In genomic region chr2:38508311-38509039, GRCh38 we compare ENCODE assay signal across 1 cellular context.
TF ChIP-seq lines count a peak whose summit lies in the region.

No MANE protein-coding gene starts in this region.

TF ChIP-seq in HEK293, 187 proteins besides CTCF, POLR2A, EP300 and RAD21 (continued from another document):
- TF ChIP-seq, protein P1, sequence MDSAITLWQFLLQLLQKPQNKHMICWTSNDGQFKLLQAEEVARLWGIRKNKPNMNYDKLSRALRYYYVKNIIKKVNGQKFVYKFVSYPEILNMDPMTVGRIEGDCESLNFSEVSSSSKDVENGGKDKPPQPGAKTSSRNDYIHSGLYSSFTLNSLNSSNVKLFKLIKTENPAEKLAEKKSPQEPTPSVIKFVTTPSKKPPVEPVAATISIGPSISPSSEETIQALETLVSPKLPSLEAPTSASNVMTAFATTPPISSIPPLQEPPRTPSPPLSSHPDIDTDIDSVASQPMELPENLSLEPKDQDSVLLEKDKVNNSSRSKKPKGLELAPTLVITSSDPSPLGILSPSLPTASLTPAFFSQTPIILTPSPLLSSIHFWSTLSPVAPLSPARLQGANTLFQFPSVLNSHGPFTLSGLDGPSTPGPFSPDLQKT (IDR thresholded peaks at IDR 0.05; ENCODE audit: borderline replicate concordance, low read depth, low read length), result no peak
- TF ChIP-seq ZNF354C (tag by site-specific recombination; IDR thresholded peaks at IDR 0.05; ENCODE audit: borderline replicate concordance, low read depth) (no peak), SP7 (tag by site-specific recombination; IDR thresholded peaks at IDR 0.05) (0 out of 2 replicates have a peak, but pooled peaks have one; percentile 13), HOXA7 (CRISPR knock-in tag; IDR thresholded peaks at IDR 0.05; ENCODE audit: borderline replicate concordance) (no peak), OVOL3 (tag by site-specific recombination; IDR thresholded peaks at IDR 0.05) (no peak), ZNF10 (tag by site-specific recombination; IDR thresholded peaks at IDR 0.05) (no peak), ZNF274 (IDR thresholded peaks at IDR 0.05; ENCODE audit: low read length) (no peak), ZNF274 (tag by site-specific recombination; IDR thresholded peaks at IDR 0.05; ENCODE audit: borderline replicate concordance) (no peak), ZIC2 (tag by site-specific recombination; IDR thresholded peaks at IDR 0.05) (no peak), ZNF169 (tag by site-specific recombination; IDR thresholded peaks at IDR 0.05) (no peak), KLF7 (tag by site-specific recombination; IDR thresholded peaks at IDR 0.05; ENCODE audit: borderline replicate concordance) (no peak), ZEB2 (tag by site-specific recombination; IDR thresholded peaks at IDR 0.05) (no peak), BCL11B (tag by site-specific recombination; IDR thresholded peaks at IDR 0.05; ENCODE audit: low read depth) (no peak), ZSCAN23 (tag by site-specific recombination; IDR thresholded peaks at IDR 0.05) (no peak), ZNF112 (tag by site-specific recombination; IDR thresholded peaks at IDR 0.05) (no peak), KLF9 (tag by site-specific recombination; IDR thresholded peaks at IDR 0.05; ENCODE audit: low read depth) (0 out of 2 replicates have a peak, but pooled peaks have one; percentile 25), ZNF184 (tag by site-specific recombination; IDR thresholded peaks at IDR 0.05) (no peak), ZNF600 (tag by site-specific recombination; IDR thresholded peaks at IDR 0.05) (0 out of 2 replicates have a peak, but pooled peaks have one; percentile 25), ZBTB17 (tag by site-specific recombination; IDR thresholded peaks at IDR 0.05) (peak; percentile 34; the same call in 1 of the 2 replicates), ZNF473 (tag by site-specific recombination; IDR thresholded peaks at IDR 0.05) (no peak), ZNF660 (tag by site-specific recombination; IDR thresholded peaks at IDR 0.05) (peak; percentile 19; the same call in 1 of the 2 replicates), ZNF843 (tag by site-specific recombination; IDR thresholded peaks at IDR 0.05) (no peak), KLF17 (tag by site-specific recombination; IDR thresholded peaks at IDR 0.05) (no peak), ZNF624 (tag by site-specific recombination; IDR thresholded peaks at IDR 0.05) (no peak), ZNF654 (tag by site-specific recombination; IDR thresholded peaks at IDR 0.05; ENCODE audit: low read depth) (peak; percentile 74), ZNF530 (tag by site-specific recombination; IDR thresholded peaks at IDR 0.05; ENCODE audit: low read depth) (no peak), ZNF670 (tag by site-specific recombination; IDR thresholded peaks at IDR 0.05; ENCODE audit: low read depth) (no peak)
- TF ChIP-seq, protein P2, sequence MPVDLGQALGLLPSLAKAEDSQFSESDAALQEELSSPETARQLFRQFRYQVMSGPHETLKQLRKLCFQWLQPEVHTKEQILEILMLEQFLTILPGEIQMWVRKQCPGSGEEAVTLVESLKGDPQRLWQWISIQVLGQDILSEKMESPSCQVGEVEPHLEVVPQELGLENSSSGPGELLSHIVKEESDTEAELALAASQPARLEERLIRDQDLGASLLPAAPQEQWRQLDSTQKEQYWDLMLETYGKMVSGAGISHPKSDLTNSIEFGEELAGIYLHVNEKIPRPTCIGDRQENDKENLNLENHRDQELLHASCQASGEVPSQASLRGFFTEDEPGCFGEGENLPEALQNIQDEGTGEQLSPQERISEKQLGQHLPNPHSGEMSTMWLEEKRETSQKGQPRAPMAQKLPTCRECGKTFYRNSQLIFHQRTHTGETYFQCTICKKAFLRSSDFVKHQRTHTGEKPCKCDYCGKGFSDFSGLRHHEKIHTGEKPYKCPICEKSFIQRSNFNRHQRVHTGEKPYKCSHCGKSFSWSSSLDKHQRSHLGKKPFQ (tag by site-specific recombination; IDR thresholded peaks at IDR 0.05), result no peak
- TF ChIP-seq, protein P3, sequence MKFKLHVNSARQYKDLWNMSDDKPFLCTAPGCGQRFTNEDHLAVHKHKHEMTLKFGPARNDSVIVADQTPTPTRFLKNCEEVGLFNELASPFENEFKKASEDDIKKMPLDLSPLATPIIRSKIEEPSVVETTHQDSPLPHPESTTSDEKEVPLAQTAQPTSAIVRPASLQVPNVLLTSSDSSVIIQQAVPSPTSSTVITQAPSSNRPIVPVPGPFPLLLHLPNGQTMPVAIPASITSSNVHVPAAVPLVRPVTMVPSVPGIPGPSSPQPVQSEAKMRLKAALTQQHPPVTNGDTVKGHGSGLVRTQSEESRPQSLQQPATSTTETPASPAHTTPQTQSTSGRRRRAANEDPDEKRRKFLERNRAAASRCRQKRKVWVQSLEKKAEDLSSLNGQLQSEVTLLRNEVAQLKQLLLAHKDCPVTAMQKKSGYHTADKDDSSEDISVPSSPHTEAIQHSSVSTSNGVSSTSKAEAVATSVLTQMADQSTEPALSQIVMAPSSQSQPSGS (tag by site-specific recombination; IDR thresholded peaks at IDR 0.05; ENCODE audit: low read depth), result no peak
- TF ChIP-seq, protein P4, sequence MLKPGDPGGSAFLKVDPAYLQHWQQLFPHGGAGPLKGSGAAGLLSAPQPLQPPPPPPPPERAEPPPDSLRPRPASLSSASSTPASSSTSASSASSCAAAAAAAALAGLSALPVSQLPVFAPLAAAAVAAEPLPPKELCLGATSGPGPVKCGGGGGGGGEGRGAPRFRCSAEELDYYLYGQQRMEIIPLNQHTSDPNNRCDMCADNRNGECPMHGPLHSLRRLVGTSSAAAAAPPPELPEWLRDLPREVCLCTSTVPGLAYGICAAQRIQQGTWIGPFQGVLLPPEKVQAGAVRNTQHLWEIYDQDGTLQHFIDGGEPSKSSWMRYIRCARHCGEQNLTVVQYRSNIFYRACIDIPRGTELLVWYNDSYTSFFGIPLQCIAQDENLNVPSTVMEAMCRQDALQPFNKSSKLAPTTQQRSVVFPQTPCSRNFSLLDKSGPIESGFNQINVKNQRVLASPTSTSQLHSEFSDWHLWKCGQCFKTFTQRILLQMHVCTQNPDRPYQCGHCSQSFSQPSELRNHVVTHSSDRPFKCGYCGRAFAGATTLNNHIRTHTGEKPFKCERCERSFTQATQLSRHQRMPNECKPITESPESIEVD (tag by site-specific recombination; IDR thresholded peaks at IDR 0.05), result no peak
- TF ChIP-seq, protein P5, sequence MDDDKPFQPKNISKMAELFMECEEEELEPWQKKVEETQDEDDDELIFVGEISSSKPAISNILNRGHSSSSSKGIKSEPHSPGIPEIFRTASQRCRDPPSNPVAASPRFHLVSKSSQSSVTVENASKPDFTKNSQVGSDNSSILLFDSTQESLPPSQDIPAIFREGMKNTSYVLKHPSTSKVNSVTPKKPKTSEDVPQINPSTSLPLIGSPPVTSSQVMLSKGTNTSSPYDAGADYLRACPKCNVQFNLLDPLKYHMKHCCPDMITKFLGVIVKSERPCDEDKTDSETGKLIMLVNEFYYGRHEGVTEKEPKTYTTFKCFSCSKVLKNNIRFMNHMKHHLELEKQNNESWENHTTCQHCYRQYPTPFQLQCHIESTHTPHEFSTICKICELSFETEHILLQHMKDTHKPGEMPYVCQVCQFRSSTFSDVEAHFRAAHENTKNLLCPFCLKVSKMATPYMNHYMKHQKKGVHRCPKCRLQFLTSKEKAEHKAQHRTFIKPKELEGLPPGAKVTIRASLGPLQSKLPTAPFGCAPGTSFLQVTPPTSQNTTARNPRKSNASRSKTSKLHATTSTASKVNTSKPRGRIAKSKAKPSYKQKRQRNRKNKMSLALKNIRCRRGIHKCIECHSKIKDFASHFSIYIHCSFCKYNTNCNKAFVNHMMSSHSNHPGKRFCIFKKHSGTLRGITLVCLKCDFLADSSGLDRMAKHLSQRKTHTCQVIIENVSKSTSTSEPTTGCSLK (tag by site-specific recombination; IDR thresholded peaks at IDR 0.05), result no peak
